In genomic region chr11:23226331-23226909, GRCh38 we compare ENCODE assay signal across 25 cellular contexts.
DNase-seq lines count a peak whose midpoint lies in the region; ATAC-seq and TF ChIP-seq lines count a peak whose summit lies in the region.
"Had no signal": no experiment of that assay in that cellular context is flagged by ENCODE, and none has a peak within 500 bp of the region (broad histone marks: within the 10 kb centered on the region; RNA-seq: fewer than 3 reads in every experiment).

No MANE protein-coding gene starts in this region.

- H3K27ac ChIP-seq in brain microvascular endothelial cell, result no peak overlapping the region
- H3K27ac ChIP-seq: ascending aorta, SJCRH30 had no signal

- H3K36me3 ChIP-seq in brain microvascular endothelial cell (replicated peaks), result no peaks in the 10 kb centered on the region
- H3K36me3 ChIP-seq: ascending aorta, HAP-1, SJCRH30 had no signal

- ATAC-seq in GM18498 (IDR thresholded peaks at IDR 0.05; ENCODE audit: unreplicated experiment) (no peak), GM21423 (IDR thresholded peaks at IDR 0.05; ENCODE audit: unreplicated experiment) (no peak)
- ATAC-seq: activated CD8-positive, alpha-beta T cell treated with anti-CD3 and anti-CD28 coated beads for 36 hours; stimulated activated naive CD8-positive, alpha-beta T cell treated with anti-CD3 and anti-CD28 coated beads, Interleukin-15, amount 100 ng/mL, for 72 hours had no signal

- POLR2A ChIA-PET in AG04449 (lab: Yijun Ruan, JAX), result no interaction called here

- TF ChIP-seq CTCF in AG04449 (IDR thresholded peaks at IDR 0.05; ENCODE audit: insufficient read depth, low read length, missing control alignments), result no peak
- no peak for TF ChIP-seq CTCF in HFF-Myc (IDR thresholded peaks at IDR 0.05; ENCODE audit: low read depth, low read length, missing control alignments)
- TF ChIP-seq CTCF in brain microvascular endothelial cell (IDR thresholded peaks at IDR 0.05; ENCODE audit: low read depth, low read length, missing control alignments), result no peak
- TF ChIP-seq CTCF in fibroblast of villous mesenchyme (IDR thresholded peaks at IDR 0.05; ENCODE audit: insufficient read depth, low read depth, low read length), result no peak

- CTCF ChIA-PET in AG04449 (lab: Yijun Ruan, JAX), result no interaction called here

- in situ Hi-C loops in brain microvascular endothelial cell (cut with HindIII; ENCODE audit: low pct_ligation_motif_present, low sequenced_read_pairs), result no loop called here

- H3K27me3 ChIP-seq in brain microvascular endothelial cell (replicated peaks), result no peaks in the 10 kb centered on the region
- H3K27me3 ChIP-seq: ascending aorta, SJCRH30 had no signal

- peak; percentile 55 for DNase-seq in AG04449 (ENCODE audit: low read depth, low spot score)
- peak; percentile 24 for DNase-seq in HFF-Myc (ENCODE audit: extremely low read depth, low read depth)
- DNase-seq in brain microvascular endothelial cell, result peak; percentile 19
- DNase-seq in fibroblast of villous mesenchyme (ENCODE audit: low read depth), result peak; percentile 8
- DNase-seq in HUDEP-2 (lab: John Stamatoyannopoulos, UW; ENCODE audit: unreplicated experiment in 76 of 76), result no peak
- DNase-seq in SW 1271 (lab: John Stamatoyannopoulos, UW), result no peak
- DNase-seq: activated CD4-positive, alpha-beta T cell treated with anti-CD3 and anti-CD28 coated beads for 1 hour; activated CD8-positive, alpha-beta T cell treated with anti-CD3 and anti-CD28 coated beads for 36 hours; C1 segment of cervical spinal cord; cerebellar nuclear complex; KG1; NCI-H1436; NCI-H2081 treated with DMSO at 0.1 percent for 48 hours; NCI-H345; NCI-H774; SJCRH30; stimulated activated CD4-positive, alpha-beta T cell treated with anti-CD3 and anti-CD28 coated beads, Interleukin-1b, Interleukin-23, amount 100 ng/mL, for 48 hours; stimulated activated CD8-positive, alpha-beta memory T cell treated with anti-CD3 and anti-CD28 coated beads, Interleukin-4, amount 100 ng/mL, for 48 hours; stimulated activated naive CD8-positive, alpha-beta T cell treated with anti-CD3 and anti-CD28 coated beads, Interleukin-15, amount 100 ng/mL, for 72 hours had no signal

- H3K4me3 ChIP-seq in AG04449 (ENCODE audit: low read depth, low read length), result no peak overlapping the region
- no peak overlapping the region for H3K4me3 ChIP-seq in HFF-Myc (replicated peaks; ENCODE audit: low read depth, low read length)
- H3K4me3 ChIP-seq in brain microvascular endothelial cell (ENCODE audit: low read depth, low read length), result no peak overlapping the region
- no peak overlapping the region for H3K4me3 ChIP-seq in fibroblast of villous mesenchyme (ENCODE audit: low read depth, low read length)
- H3K4me3 ChIP-seq: ascending aorta, HAP-1, lung, SJCRH30, skin epidermis had no signal

Comparison
In these comparisons a context has a peak if more than half of its experiments do, and no peak if none do; other contexts are left out.
1. DNase-seq: peak in AG04449 (single experiment), HFF-Myc (single experiment), brain microvascular endothelial cell (single experiment) and fibroblast of villous mesenchyme (single experiment); none in HUDEP-2 (0 of 76) and SW 1271 (0 of 2).